In genomic region chr5:142156839-142157463, GRCh38 we compare ENCODE assay signal across 22 cellular contexts. TPM values are rescaled to one million over a fixed set of nuclear protein-coding genes. Genes with fewer than 3 reads are reported as not detected.
DNase-seq lines count a peak whose midpoint lies in the region; ATAC-seq and TF ChIP-seq lines count a peak whose summit lies in the region.
"Had no signal": no experiment of that assay in that cellular context is flagged by ENCODE, and none has a peak within 500 bp of the region (broad histone marks: within the 10 kb centered on the region; RNA-seq: fewer than 3 reads in every experiment).

No MANE protein-coding gene starts in this region.

- POLR2A ChIA-PET in PC-3 (lab: Charles Lee; ENCODE audit: unreplicated experiment) = no interaction called here

- H3K9ac ChIP-seq in HUES64 (ENCODE audit: low read depth, low read length) (no peak overlapping the region; the same call in 1 of the 2 replicates), mesendoderm (ENCODE audit: low read length) (no peak overlapping the region), PC-3 (ENCODE audit: low read length) (no peak overlapping the region)

- intact Hi-C loops in PC-3 (cut with micrococcal nuclease) = no loop called here

- 35% methylated on average over 4 of the region's 5 CpGs for WGBS in HUES64
- no CpG with 5 or more reads among the region's 5 CpGs for WGBS in mesendoderm (ENCODE audit: extremely low coverage, insufficient coverage, low lambda C conversion rate)

- peak overlapping the region; percentile 68 for H3K27ac ChIP-seq in HUES64 (ENCODE audit: low read depth, low read length)
- peak overlapping the region; percentile 55 for H3K27ac ChIP-seq in mesendoderm (ENCODE audit: low read depth, low read length)
- H3K27ac ChIP-seq in PC-3 (ENCODE audit: low read length) = no peak overlapping the region

- H3K9me2 ChIP-seq in PC-3 (replicated peaks; ENCODE audit: low read length) = no peaks in the 10 kb centered on the region

- H3K79me2 ChIP-seq in mesendoderm (ENCODE audit: control insufficient read depth, insufficient read depth, low read length) (no peaks in the 10 kb centered on the region), PC-3 (ENCODE audit: low read length) (no peaks in the 10 kb centered on the region)

- H3K36me3 ChIP-seq in HUES64 (ENCODE audit: insufficient read depth, low read length) (no peaks in the 10 kb centered on the region), mesendoderm (ENCODE audit: control insufficient read depth, insufficient read depth, low read length) (no peaks in the 10 kb centered on the region), PC-3 (ENCODE audit: low read depth, low read length) (no peaks in the 10 kb centered on the region)

- no peak overlapping the region for H4K8ac ChIP-seq in mesendoderm (ENCODE audit: low read depth, low read length)

- BruUV-seq in PC-3 (replicated peaks; lab: Mats Ljungman, UMichigan) = no TSS peak

- H3K9me3 ChIP-seq in HUES64 (ENCODE audit: insufficient read depth, low read depth, low read length) = no peaks in the 10 kb centered on the region
- H3K9me3 ChIP-seq in PC-3 (ENCODE audit: low read length) = no peaks in the 10 kb centered on the region

- peak; percentile 46 for DNase-seq in CD1c-positive myeloid dendritic cell (ENCODE audit: extremely low spot score)
- DNase-seq in choroid plexus epithelial cell (ENCODE audit: low read depth) = peak; percentile 53
- DNase-seq in mesendoderm = peak; percentile 93
- DNase-seq in PC-3 = no peak
- DNase-seq in activated CD8-positive, alpha-beta memory T cell treated with anti-CD3 and anti-CD28 coated beads for 24 hours = no peak
- DNase-seq: activated T-cell treated with anti-CD3 and anti-CD28 coated beads, Interleukin-2, amount 50 U/mL, for 1 hour; AML-193; caudate nucleus; effector memory CD8-positive, alpha-beta T cell; GF-D8; GOT3; hypothalamus; Karpas-422; NCI-H1092 treated with DMSO at 0.1 percent for 48 hours; NCI-H2107; NCI-H69; stimulated activated CD4-positive, alpha-beta T cell treated with anti-CD3 and anti-CD28 coated beads, Interleukin-4, amount 100 ng/mL, for 1 hour; substantia nigra had no signal

- TF ChIP-seq CTCF in choroid plexus epithelial cell (conservative IDR thresholded peaks at IDR 0.05; ENCODE audit: low read depth, low read length) = no peak
- no peak for TF ChIP-seq CTCF in PC-3 (conservative IDR thresholded peaks at IDR 0.05; ENCODE audit: low read depth, low read length)

- peak overlapping the region; percentile 18 for H3K18ac ChIP-seq in mesendoderm (ENCODE audit: low read length)

- no peak overlapping the region for H3K4ac ChIP-seq in mesendoderm (ENCODE audit: low read depth, low read length)

- CTCF ChIA-PET in PC-3 (lab: Charles Lee) = no interaction called here

- H3K23ac ChIP-seq in mesendoderm (ENCODE audit: low read length) = no peak overlapping the region

- H3K4me3 ChIP-seq in HUES64 (ENCODE audit: low read length) (peak overlapping the region; percentile 11; the same call in 1 of the 2 replicates), choroid plexus epithelial cell (ENCODE audit: low read depth, low read length) (no peak overlapping the region), mesendoderm (ENCODE audit: low read length) (no peak overlapping the region), PC-3 (ENCODE audit: low read length) (no peak overlapping the region)

- H4K5ac ChIP-seq in mesendoderm (ENCODE audit: low read length) = no peak overlapping the region

- H3K4me1 ChIP-seq in HUES64 (ENCODE audit: insufficient read depth, low read length) (peaks cover 52% of the 10 kb centered on the region), mesendoderm (ENCODE audit: control insufficient read depth, low read depth, low read length) (peaks cover 11% of the 10 kb centered on the region), PC-3 (ENCODE audit: insufficient read depth, low read length) (peaks cover 13% of the 10 kb centered on the region)

- no peak overlapping the region for H3K56ac ChIP-seq in mesendoderm (ENCODE audit: low read length)

- H2AK5ac ChIP-seq in mesendoderm (ENCODE audit: low read length) = no peak overlapping the region

- no peak overlapping the region for H2BK5ac ChIP-seq in mesendoderm (ENCODE audit: low read length)

- H2BK15ac ChIP-seq in mesendoderm (replicated peaks; ENCODE audit: low read depth) = peak overlapping the region; percentile 57

- H2BK120ac ChIP-seq in mesendoderm (ENCODE audit: low read depth, low read length) = peak overlapping the region; percentile 73

- H3F3A ChIP-seq in PC-3 (ENCODE audit: low read length, unreplicated experiment) = no peaks in the 10 kb centered on the region

- H3K27me3 ChIP-seq in HUES64 (ENCODE audit: insufficient read depth, low read length) (no peaks in the 10 kb centered on the region), mesendoderm (ENCODE audit: insufficient read depth, low read length, poor library complexity) (no peaks in the 10 kb centered on the region), PC-3 (ENCODE audit: low read length) (no peaks in the 10 kb centered on the region)

- H2AFZ ChIP-seq in PC-3 (ENCODE audit: low read length) = no peak overlapping the region

- no peak for ATAC-seq in PC-3
- ATAC-seq in HG02973 (IDR thresholded peaks at IDR 0.05; ENCODE audit: unreplicated experiment) = no peak
- ATAC-seq: effector memory CD8-positive, alpha-beta T cell; left lobe of liver; Panc1 had no signal

- H4K20me1 ChIP-seq in PC-3 (ENCODE audit: low read length) = no peaks in the 10 kb centered on the region

- H3K4me2 ChIP-seq in mesendoderm (ENCODE audit: low read length) = no peak overlapping the region
- no peak overlapping the region for H3K4me2 ChIP-seq in PC-3 (ENCODE audit: low read length)

- no peaks in the 10 kb centered on the region for H3K79me1 ChIP-seq in mesendoderm (ENCODE audit: low read length)

RNA-seq across cellular contexts. Expression of gene NDFIP1, which starts 48.4 kb away (rescaled TPM):
- 24.5 TPM for polyA plus RNA-seq in HUES64 (2013, experiment 1 of 2)
- 25.0 TPM for polyA plus RNA-seq in HUES64 (2013, experiment 2 of 2)
- polyA plus RNA-seq in mesendoderm (2013, experiment 1 of 2) = 20.2 TPM
- 19.9 TPM for polyA plus RNA-seq in mesendoderm (2013, experiment 2 of 2)
- total RNA-seq in PC-3 (2014; rRNA removed) = 33.5 and 38.2 TPM in 2 replicates

Comparison
In these comparisons a context has a peak if more than half of its experiments do, and no peak if none do; other contexts are left out.
1. DNase-seq: peak in CD1c-positive myeloid dendritic cell (single experiment), choroid plexus epithelial cell (single experiment) and mesendoderm (single experiment); none in PC-3 (single experiment) and activated CD8-positive, alpha-beta memory T cell treated with anti-CD3 and anti-CD28 coated beads for 24 hours (single experiment).